1 cellular context compared by ENCODE assay signal in the genomic region with DNA sequence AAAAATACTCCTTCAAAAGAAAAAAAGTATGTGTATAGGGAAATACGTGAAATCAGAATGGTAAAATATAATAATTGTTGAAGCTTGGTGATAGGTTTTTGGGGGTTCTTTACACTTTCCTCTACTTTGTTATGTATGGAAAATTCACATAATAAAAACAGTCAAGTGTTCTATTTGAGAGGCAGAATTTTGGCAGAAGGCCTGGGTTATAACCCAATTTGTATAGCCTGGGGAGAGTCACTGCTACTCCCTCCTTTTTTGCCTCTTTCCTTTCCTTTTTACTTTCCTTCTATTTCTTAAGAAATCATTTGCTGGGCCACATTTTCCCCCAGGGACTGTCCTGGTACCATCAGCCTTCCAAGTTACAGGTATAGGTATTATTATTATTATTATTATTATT.
TF ChIP-seq lines count a peak whose summit lies in the region.

No MANE protein-coding gene starts in this region.

TF ChIP-seq in SK-N-SH, 30 proteins besides CTCF, POLR2A, EP300 and RAD21 (continued from another document):
- TF ChIP-seq MXI1 (IDR thresholded peaks at IDR 0.05; ENCODE audit: low read depth, low read length), result no peak
- no peak for TF ChIP-seq TAF1 (IDR thresholded peaks at IDR 0.05; ENCODE audit: borderline replicate concordance, low read depth, low read length)
- TF ChIP-seq GABPA (IDR thresholded peaks at IDR 0.05; ENCODE audit: low read depth), result no peak
- TF ChIP-seq, protein P1, sequence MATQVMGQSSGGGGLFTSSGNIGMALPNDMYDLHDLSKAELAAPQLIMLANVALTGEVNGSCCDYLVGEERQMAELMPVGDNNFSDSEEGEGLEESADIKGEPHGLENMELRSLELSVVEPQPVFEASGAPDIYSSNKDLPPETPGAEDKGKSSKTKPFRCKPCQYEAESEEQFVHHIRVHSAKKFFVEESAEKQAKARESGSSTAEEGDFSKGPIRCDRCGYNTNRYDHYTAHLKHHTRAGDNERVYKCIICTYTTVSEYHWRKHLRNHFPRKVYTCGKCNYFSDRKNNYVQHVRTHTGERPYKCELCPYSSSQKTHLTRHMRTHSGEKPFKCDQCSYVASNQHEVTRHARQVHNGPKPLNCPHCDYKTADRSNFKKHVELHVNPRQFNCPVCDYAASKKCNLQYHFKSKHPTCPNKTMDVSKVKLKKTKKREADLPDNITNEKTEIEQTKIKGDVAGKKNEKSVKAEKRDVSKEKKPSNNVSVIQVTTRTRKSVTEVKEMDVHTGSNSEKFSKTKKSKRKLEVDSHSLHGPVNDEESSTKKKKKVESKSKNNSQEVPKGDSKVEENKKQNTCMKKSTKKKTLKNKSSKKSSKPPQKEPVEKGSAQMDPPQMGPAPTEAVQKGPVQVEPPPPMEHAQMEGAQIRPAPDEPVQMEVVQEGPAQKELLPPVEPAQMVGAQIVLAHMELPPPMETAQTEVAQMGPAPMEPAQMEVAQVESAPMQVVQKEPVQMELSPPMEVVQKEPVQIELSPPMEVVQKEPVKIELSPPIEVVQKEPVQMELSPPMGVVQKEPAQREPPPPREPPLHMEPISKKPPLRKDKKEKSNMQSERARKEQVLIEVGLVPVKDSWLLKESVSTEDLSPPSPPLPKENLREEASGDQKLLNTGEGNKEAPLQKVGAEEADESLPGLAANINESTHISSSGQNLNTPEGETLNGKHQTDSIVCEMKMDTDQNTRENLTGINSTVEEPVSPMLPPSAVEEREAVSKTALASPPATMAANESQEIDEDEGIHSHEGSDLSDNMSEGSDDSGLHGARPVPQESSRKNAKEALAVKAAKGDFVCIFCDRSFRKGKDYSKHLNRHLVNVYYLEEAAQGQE (IDR thresholded peaks at IDR 0.05; ENCODE audit: low read depth, low read length), result no peak
- TF ChIP-seq NFIC (IDR thresholded peaks at IDR 0.05; ENCODE audit: borderline replicate concordance), result no peak
- no peak for TF ChIP-seq NRF1 (IDR thresholded peaks at IDR 0.05; ENCODE audit: low read depth, low read length)
- no peak for TF ChIP-seq JUND (IDR thresholded peaks at IDR 0.05)
- TF ChIP-seq, protein P2, sequence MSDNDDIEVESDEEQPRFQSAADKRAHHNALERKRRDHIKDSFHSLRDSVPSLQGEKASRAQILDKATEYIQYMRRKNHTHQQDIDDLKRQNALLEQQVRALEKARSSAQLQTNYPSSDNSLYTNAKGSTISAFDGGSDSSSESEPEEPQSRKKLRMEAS (IDR thresholded peaks at IDR 0.05; ENCODE audit: low read depth), result no peak
- TF ChIP-seq RXRA (IDR thresholded peaks at IDR 0.05; ENCODE audit: borderline replicate concordance, low read depth), result no peak
- TF ChIP-seq EZH2phosphoT487 (IDR thresholded peaks at IDR 0.05; ENCODE audit: borderline replicate concordance, low read depth), result no peak
- TF ChIP-seq, protein P3, sequence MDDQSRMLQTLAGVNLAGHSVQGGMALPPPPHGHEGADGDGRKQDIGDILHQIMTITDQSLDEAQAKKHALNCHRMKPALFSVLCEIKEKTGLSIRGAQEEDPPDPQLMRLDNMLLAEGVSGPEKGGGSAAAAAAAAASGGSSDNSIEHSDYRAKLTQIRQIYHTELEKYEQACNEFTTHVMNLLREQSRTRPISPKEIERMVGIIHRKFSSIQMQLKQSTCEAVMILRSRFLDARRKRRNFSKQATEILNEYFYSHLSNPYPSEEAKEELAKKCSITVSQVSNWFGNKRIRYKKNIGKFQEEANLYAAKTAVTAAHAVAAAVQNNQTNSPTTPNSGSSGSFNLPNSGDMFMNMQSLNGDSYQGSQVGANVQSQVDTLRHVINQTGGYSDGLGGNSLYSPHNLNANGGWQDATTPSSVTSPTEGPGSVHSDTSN (IDR thresholded peaks at IDR 0.05), result no peak
- no peak for TF ChIP-seq SMC3 (IDR thresholded peaks at IDR 0.05; ENCODE audit: low read depth, low read length)
